ENCODE assay signal across 8 cellular contexts in genomic region chr17:81514735-81515529, GRCh38. TPM values are rescaled to one million over a fixed set of nuclear protein-coding genes. Genes with fewer than 3 reads are reported as not detected.
DNase-seq lines count a peak whose midpoint lies in the region; ATAC-seq, FAIRE-seq and TF ChIP-seq lines count a peak whose summit lies in the region.

No MANE protein-coding gene starts in this region.

- no peak overlapping the region for H2AFZ ChIP-seq in keratinocyte (ENCODE audit: control insufficient read depth, low read length)

- no peaks in the 10 kb centered on the region for H3K9me1 ChIP-seq in keratinocyte (ENCODE audit: control insufficient read depth, extremely low read depth, insufficient read depth, low read length)

- no peaks in the 10 kb centered on the region for H3K9me3 ChIP-seq in CD4-positive, alpha-beta memory T cell (ENCODE audit: control insufficient read depth in 1 of 2, low read length in 2 of 2)
- H3K9me3 ChIP-seq in keratinocyte (ENCODE audit: control insufficient read depth, low read depth, low read length), result peaks cover 2% of the 10 kb centered on the region

- H3K27me3 ChIP-seq in CD4-positive, alpha-beta memory T cell (ENCODE audit: insufficient read depth, low read length), result no peaks in the 10 kb centered on the region
- H3K27me3 ChIP-seq in keratinocyte (ENCODE audit: control insufficient read depth, extremely low read depth, insufficient read depth, low read length), result no peaks in the 10 kb centered on the region

- peak overlapping the region; percentile 67 for H3K9ac ChIP-seq in keratinocyte (ENCODE audit: control insufficient read depth, extremely low read depth, insufficient read depth, low read length)

- dilution Hi-C loops in keratinocyte (cut with MboI; ENCODE audit: extremely low pct_ligation_motif_present, low sequenced_read_pairs), result no loop called here

- peaks cover 22% of the 10 kb centered on the region for H3K36me3 ChIP-seq in CD4-positive, alpha-beta memory T cell (ENCODE audit: insufficient read depth, low read length)
- H3K36me3 ChIP-seq in keratinocyte (ENCODE audit: control insufficient read depth in 2 of 2, extremely low read depth in 1 of 2, insufficient read depth in 2 of 2, low read length in 2 of 2), result peaks cover 20 to 22% of the 10 kb centered on the region in 2 experiments

- peaks cover 23% of the 10 kb centered on the region for H4K20me1 ChIP-seq in keratinocyte (ENCODE audit: control insufficient read depth, extremely low read depth, insufficient read depth, low read length)

- peak overlapping the region; percentile 78 for H3K27ac ChIP-seq in CD4-positive, alpha-beta memory T cell (ENCODE audit: low read depth, low read length)
- peak overlapping the region; percentile 49 for H3K27ac ChIP-seq in keratinocyte (ENCODE audit: control insufficient read depth, insufficient read depth, low read length)

- intact Hi-C loops in CD4-positive, alpha-beta memory T cell (cut with micrococcal nuclease), result loop anchor here (1.0 to 5.0 kb wide), 2 partner anchors 37 to 167 kb away; partner anchors contain the start of genes ARL16, FAAP100 and HGS

- FAIRE-seq in keratinocyte (lab: Jason Lieb, UNC), result no peak

- H3K4me1 ChIP-seq in CD4-positive, alpha-beta memory T cell (ENCODE audit: insufficient read depth, low read length), result peaks cover 42% of the 10 kb centered on the region
- H3K4me1 ChIP-seq in keratinocyte (ENCODE audit: control insufficient read depth, extremely low read depth, insufficient read depth, low read length), result peaks cover 19% of the 10 kb centered on the region

- peaks cover 26% of the 10 kb centered on the region for H3K79me2 ChIP-seq in keratinocyte (ENCODE audit: control insufficient read depth, insufficient read depth, low read length)

- peak; percentile 54 to 74 (median 58) for DNase-seq in CD4-positive, alpha-beta memory T cell
- DNase-seq in NCI-H1694 (lab: John Stamatoyannopoulos, UW), result peak; percentile 35
- peak in 3 of 4 experiments; percentile 43 to 61 (median 47) for DNase-seq in activated CD4-positive, CD25-positive, alpha-beta regulatory T cell (lab: John Stamatoyannopoulos, UW)
- peak; percentile 58 for DNase-seq in cerebellar cortex (ENCODE audit: low spot score)
- DNase-seq in keratinocyte (ENCODE audit: low read depth, low spot score), result no peak
- peak; percentile 54 to 80 for DNase-seq in stimulated activated CD4-positive, alpha-beta T cell treated with anti-CD3 and anti-CD28 coated beads, Interleukin-1b, Interleukin-23, amount 100 ng/mL, for 4 hours (ENCODE audit: low read depth in 2 of 2)

- POLR2A ChIA-PET in CD4-positive, alpha-beta memory T cell (lab: Charles Lee; ENCODE audit: partially characterized antibody), result interaction anchor here (0.6 to 9.8 kb wide), 10 partner anchors 9 to 356 kb away, joined by 3 to 138 read pairs (median 5); partner anchors contain the start of genes ARHGDIA, FAAP100, NDUFAF8 and SLC38A10

- TF ChIP-seq CTCF in keratinocyte (optimal IDR thresholded peaks at IDR 0.05 in 1 of 3, IDR thresholded peaks at IDR 0.05 in 1 of 3, conservative IDR thresholded peaks at IDR 0.05 in 1 of 3; ENCODE audit: extremely low read depth in 1 of 3, insufficient read depth in 2 of 3, low read length in 3 of 3), result no peak

- CTCF ChIA-PET in CD4-positive, alpha-beta memory T cell (lab: Charles Lee; ENCODE audit: partially characterized antibody), result interaction anchor here (0.9 to 1.2 kb wide), 2 partner anchors 10 to 87 kb away, joined by 3 read pairs; no protein-coding TSS in a partner anchor

- peak overlapping the region; percentile 92 to 96 (median 95) for H3K27ac Mint-ChIP-seq in CD4-positive, alpha-beta memory T cell

- H3K36me3 Mint-ChIP-seq in CD4-positive, alpha-beta memory T cell, result peaks cover 23% of the 10 kb centered on the region in 2 donors

- H3K4me3 Mint-ChIP-seq in CD4-positive, alpha-beta memory T cell, result peak overlapping the region; percentile 82 to 94 (median 90)

- H3K4me3 ChIP-seq in CD4-positive, alpha-beta memory T cell (ENCODE audit: low read length in 2 of 2), result peak overlapping the region; percentile 36 to 77
- H3K4me3 ChIP-seq in keratinocyte (ENCODE audit: control insufficient read depth in 2 of 3, extremely low read depth in 1 of 3, insufficient read depth in 2 of 3, low read depth in 1 of 3, low read length in 3 of 3), result peak overlapping the region; percentile 51 to 71 (median 59)

- H3K9me3 Mint-ChIP-seq in CD4-positive, alpha-beta memory T cell, result peaks cover 0 to 21% (median 0%) of the 10 kb centered on the region in 8 donors

- H3K4me2 ChIP-seq in keratinocyte (ENCODE audit: control insufficient read depth, extremely low read depth, insufficient read depth, low read depth, low read length), result peak overlapping the region; percentile 93

- H3K27me3 Mint-ChIP-seq in CD4-positive, alpha-beta memory T cell, result no peaks in the 10 kb centered on the region

- ATAC-seq in GM21717 (IDR thresholded peaks at IDR 0.05; ENCODE audit: unreplicated experiment) (peak; percentile 19), HG02973 (IDR thresholded peaks at IDR 0.05; ENCODE audit: unreplicated experiment) (no peak)

- H3K4me1 Mint-ChIP-seq in CD4-positive, alpha-beta memory T cell, result peaks cover 10 to 53% (median 33%) of the 10 kb centered on the region in 4 donors

RNA-seq across cellular contexts. Expression of gene ACTG1, which starts 2.3 kb away (rescaled TPM):
- 1,000 to 10,000 TPM; 1,031 to 1,038 TPM for total RNA-seq in CD4-positive, alpha-beta memory T cell
- polyA plus RNA-seq in CD4-positive, alpha-beta memory T cell, result 1,000 to 10,000 TPM; 1,338 to 1,651 TPM
- polyA plus RNA-seq in keratinocyte, result 1,003 to 6,215 TPM (median 1,867 TPM) in 3 replicates
- polyA plus RNA-seq in keratinocyte (2011; ENCODE audit: low read depth), result 5,158 TPM
- polyA plus RNA-seq in keratinocyte (2011; cell fraction: cytosol; rRNA removed), result 3,252 and 7,102 TPM in 2 replicates
- 2,825 and 3,350 TPM in 2 replicates for polyA plus RNA-seq in keratinocyte (2011; cell fraction: nucleus; rRNA removed)
- 3,253 and 4,565 TPM in 2 replicates for polyA plus RNA-seq in keratinocyte (2012; ENCODE audit: low replicate concordance)
- 1,155 to 10,422 TPM (median 1,781 TPM) in 3 replicates for polyA minus RNA-seq in keratinocyte
- polyA minus RNA-seq in keratinocyte (2011; cell fraction: cytosol; rRNA and poly(A)+ RNA removed), result 2,831 TPM
- 951 and 1,249 TPM in 2 replicates for polyA minus RNA-seq in keratinocyte (2011; cell fraction: nucleus; rRNA and poly(A)+ RNA removed)

RNA-seq across cellular contexts. Expression of gene FSCN2, which starts 13.2 kb away (rescaled TPM):
- 1 to 10 TPM in 1 of 2 experiments, under 1 TPM in 1; 0.75 to 1.0 TPM for total RNA-seq in CD4-positive, alpha-beta memory T cell
- under 1 TPM in 1 of 2 donors, not detected in 1; 0.20 TPM for polyA plus RNA-seq in CD4-positive, alpha-beta memory T cell
- not detected in 3 replicates for polyA plus RNA-seq in keratinocyte
- not detected for polyA plus RNA-seq in keratinocyte (2011; ENCODE audit: low read depth)
- polyA plus RNA-seq in keratinocyte (2011; cell fraction: cytosol; rRNA removed), result not detected in 2 replicates
- 0.09 and 0.19 TPM in 2 replicates for polyA plus RNA-seq in keratinocyte (2011; cell fraction: nucleus; rRNA removed)
- polyA plus RNA-seq in keratinocyte (2012; ENCODE audit: low replicate concordance), result not detected in 2 replicates
- not detected in 3 replicates for polyA minus RNA-seq in keratinocyte
- not detected for polyA minus RNA-seq in keratinocyte (2011; cell fraction: cytosol; rRNA and poly(A)+ RNA removed)
- 0.32 TPM in 1 of 2 replicates, not detected in the other for polyA minus RNA-seq in keratinocyte (2011; cell fraction: nucleus; rRNA and poly(A)+ RNA removed)

RNA-seq across cellular contexts. Expression of gene FAAP100, which starts 37.2 kb away (rescaled TPM):
- total RNA-seq in CD4-positive, alpha-beta memory T cell, result 10 to 100 TPM; 51.0 to 56.0 TPM
- polyA plus RNA-seq in CD4-positive, alpha-beta memory T cell, result 10 to 100 TPM in 1 of 2 donors, 1 to 10 TPM in 1; 8.5 to 16.8 TPM
- polyA plus RNA-seq in keratinocyte, result 3.8 to 7.4 TPM (median 6.9 TPM) in 3 replicates
- 2.7 TPM for polyA plus RNA-seq in keratinocyte (2011; ENCODE audit: low read depth)
- polyA plus RNA-seq in keratinocyte (2011; cell fraction: cytosol; rRNA removed), result 3.7 and 9.0 TPM in 2 replicates
- polyA plus RNA-seq in keratinocyte (2011; cell fraction: nucleus; rRNA removed), result 13.2 and 18.1 TPM in 2 replicates
- polyA plus RNA-seq in keratinocyte (2012; ENCODE audit: low replicate concordance), result 8.1 and 11.7 TPM in 2 replicates
- 6.2 to 11.1 TPM (median 10.2 TPM) in 3 replicates for polyA minus RNA-seq in keratinocyte
- 16.1 TPM for polyA minus RNA-seq in keratinocyte (2011; cell fraction: cytosol; rRNA and poly(A)+ RNA removed)
- 14.0 and 14.1 TPM in 2 replicates for polyA minus RNA-seq in keratinocyte (2011; cell fraction: nucleus; rRNA and poly(A)+ RNA removed)
